ENCODE assay signal across 10 cellular contexts in genomic region chr7:124263232-124263827, GRCh38.
DNase-seq lines count a peak whose midpoint lies in the region; ATAC-seq, FAIRE-seq and TF ChIP-seq lines count a peak whose summit lies in the region.
"Had no signal": no experiment of that assay in that cellular context is flagged by ENCODE, and none has a peak within 500 bp of the region (broad histone marks: within the 10 kb centered on the region; RNA-seq: fewer than 3 reads in every experiment).

No MANE protein-coding gene starts in this region.

- H3K9me3 ChIP-seq in RWPE2 (ENCODE audit: severe bottlenecking) (no peaks in the 10 kb centered on the region), left ventricle myocardium inferior (replicated peaks) (no peaks in the 10 kb centered on the region)
- H3K9me3 ChIP-seq: BLaER1 had no signal

- H3K27ac ChIP-seq in RWPE2 (ENCODE audit: poor library complexity, severe bottlenecking) = no peak overlapping the region
- H3K27ac ChIP-seq in left ventricle myocardium inferior (replicated peaks) = no peak overlapping the region
- H3K27ac ChIP-seq: BLaER1 had no signal

- peak in 1 of 2 donors; percentile 25 for DNase-seq in stimulated activated naive CD8-positive, alpha-beta T cell treated with anti-CD3 and anti-CD28 coated beads, Interleukin-15, amount 100 ng/mL, for 72 hours
- DNase-seq in stimulated activated naive CD8-positive, alpha-beta T cell treated with anti-CD3 and anti-CD28 coated beads, Interleukin-15, Interleukin-2, amounts not matched to agents 100 U/mL and 50 U/mL, for 24 hours = no peak
- DNase-seq in RWPE2 (ENCODE audit: low spot score) = no peak
- no peak for DNase-seq in activated naive CD4-positive, alpha-beta T cell treated with Interleukin-2 at 50 U/mL for 16 hours
- DNase-seq in left ventricle myocardium inferior = no peak
- DNase-seq in omental fat pad (ENCODE audit: low spot score) = no peak
- no peak for DNase-seq in GM12891 (ENCODE audit: insufficient read length, low spot score)
- DNase-seq: NCI-H1105 had no signal

- no peaks in the 10 kb centered on the region for H3K27me3 Mint-ChIP-seq in stimulated activated naive CD8-positive, alpha-beta T cell treated with anti-CD3 and anti-CD28 coated beads, Interleukin-15, amount 100 ng/mL, for 72 hours

- peak overlapping the region; percentile 57 to 78 for H3K27ac Mint-ChIP-seq in stimulated activated naive CD8-positive, alpha-beta T cell treated with anti-CD3 and anti-CD28 coated beads, Interleukin-15, amount 100 ng/mL, for 72 hours

- FAIRE-seq in GM12891 (lab: Jason Lieb, UNC) = no peak

- TF ChIP-seq POLR2A in GM12891 (IDR thresholded peaks at IDR 0.05; ENCODE audit: low read depth, low read length) = no peak

- H3K36me3 ChIP-seq in RWPE2 (ENCODE audit: low read depth) (no peaks in the 10 kb centered on the region), left ventricle myocardium inferior (no peaks in the 10 kb centered on the region)
- H3K36me3 ChIP-seq: BLaER1 had no signal

- TF ChIP-seq CTCF in RWPE2 (IDR thresholded peaks at IDR 0.05; ENCODE audit: poor library complexity, severe bottlenecking) (no peak), left ventricle myocardium inferior (IDR thresholded peaks at IDR 0.05; ENCODE audit: borderline replicate concordance) (no peak), omental fat pad (IDR thresholded peaks at IDR 0.05) (no peak)

- peaks cover 0 to 5% of the 10 kb centered on the region in 2 donors for H3K9me3 Mint-ChIP-seq in stimulated activated naive CD8-positive, alpha-beta T cell treated with anti-CD3 and anti-CD28 coated beads, Interleukin-15, amount 100 ng/mL, for 72 hours

- intact Hi-C loops in left ventricle myocardium inferior (cut with micrococcal nuclease) = no loop called here

- H3K4me3 Mint-ChIP-seq in stimulated activated naive CD8-positive, alpha-beta T cell treated with anti-CD3 and anti-CD28 coated beads, Interleukin-15, amount 100 ng/mL, for 72 hours = no peak overlapping the region

- H3K4me1 ChIP-seq in RWPE2 (ENCODE audit: insufficient read depth, poor library complexity, severe bottlenecking) = no peaks in the 10 kb centered on the region
- no peaks in the 10 kb centered on the region for H3K4me1 ChIP-seq in left ventricle myocardium inferior
- H3K4me1 ChIP-seq: BLaER1 had no signal

- H3K4me3 ChIP-seq in RWPE2 (ENCODE audit: severe bottlenecking) (no peak overlapping the region), left ventricle myocardium inferior (no peak overlapping the region)
- H3K4me3 ChIP-seq: BLaER1 had no signal

- no peaks in the 10 kb centered on the region for H3K27me3 ChIP-seq in RWPE2 (ENCODE audit: insufficient read depth, poor library complexity, severe bottlenecking)
- no peaks in the 10 kb centered on the region for H3K27me3 ChIP-seq in left ventricle myocardium inferior (ENCODE audit: low read depth)
- H3K27me3 ChIP-seq: BLaER1 had no signal

- ATAC-seq in stimulated activated naive CD8-positive, alpha-beta T cell treated with anti-CD3 and anti-CD28 coated beads, Interleukin-15, amount 100 ng/mL, for 72 hours = peak; percentile 81
- ATAC-seq in stimulated activated naive CD8-positive, alpha-beta T cell treated with anti-CD3 and anti-CD28 coated beads, Interleukin-15, Interleukin-2, amounts not matched to agents 100 U/mL and 50 U/mL, for 24 hours = no peak
- ATAC-seq in HG03060 (IDR thresholded peaks at IDR 0.05; ENCODE audit: low read depth, unreplicated experiment) = peak; percentile 84
- 0 out of 3 replicates have a peak, but pooled peaks have one; percentile 25 for ATAC-seq in RWPE2 (ENCODE audit: low read depth)
- no peak for ATAC-seq in omental fat pad (ENCODE audit: low FRiP score)

- no peaks in the 10 kb centered on the region for H3K4me1 Mint-ChIP-seq in stimulated activated naive CD8-positive, alpha-beta T cell treated with anti-CD3 and anti-CD28 coated beads, Interleukin-15, amount 100 ng/mL, for 72 hours

TF ChIP-seq in GM12891, 5 proteins besides CTCF, POLR2A, EP300 and RAD21:
- no peak for TF ChIP-seq POU2F2 (IDR thresholded peaks at IDR 0.05; ENCODE audit: low read depth, low read length)
- no peak for TF ChIP-seq SPI1 (IDR thresholded peaks at IDR 0.05; ENCODE audit: low read depth, low read length)
- TF ChIP-seq PAX5 (IDR thresholded peaks at IDR 0.05; ENCODE audit: insufficient read depth, low read length, severe bottlenecking) = no peak
- TF ChIP-seq POLR2AphosphoS5 (IDR thresholded peaks at IDR 0.05; ENCODE audit: low read depth, low read length) = no peak
- no peak for TF ChIP-seq TAF1 (IDR thresholded peaks at IDR 0.05; ENCODE audit: low read depth, low read length)
TF ChIP-seq in GM12891: peak in this region for 0.

Comparison
In these comparisons a context has a peak if more than half of its experiments do, and no peak if none do; other contexts are left out.
1. ATAC-seq: peak in stimulated activated naive CD8-positive, alpha-beta T cell treated with anti-CD3 and anti-CD28 coated beads, Interleukin-15, amount 100 ng/mL, for 72 hours (single experiment), HG03060 (single experiment) and RWPE2 (single experiment); none in stimulated activated naive CD8-positive, alpha-beta T cell treated with anti-CD3 and anti-CD28 coated beads, Interleukin-15, Interleukin-2, amounts not matched to agents 100 U/mL and 50 U/mL, for 24 hours (single experiment) and omental fat pad (single experiment).